8 cellular contexts compared by ENCODE assay signal in the genomic region with DNA sequence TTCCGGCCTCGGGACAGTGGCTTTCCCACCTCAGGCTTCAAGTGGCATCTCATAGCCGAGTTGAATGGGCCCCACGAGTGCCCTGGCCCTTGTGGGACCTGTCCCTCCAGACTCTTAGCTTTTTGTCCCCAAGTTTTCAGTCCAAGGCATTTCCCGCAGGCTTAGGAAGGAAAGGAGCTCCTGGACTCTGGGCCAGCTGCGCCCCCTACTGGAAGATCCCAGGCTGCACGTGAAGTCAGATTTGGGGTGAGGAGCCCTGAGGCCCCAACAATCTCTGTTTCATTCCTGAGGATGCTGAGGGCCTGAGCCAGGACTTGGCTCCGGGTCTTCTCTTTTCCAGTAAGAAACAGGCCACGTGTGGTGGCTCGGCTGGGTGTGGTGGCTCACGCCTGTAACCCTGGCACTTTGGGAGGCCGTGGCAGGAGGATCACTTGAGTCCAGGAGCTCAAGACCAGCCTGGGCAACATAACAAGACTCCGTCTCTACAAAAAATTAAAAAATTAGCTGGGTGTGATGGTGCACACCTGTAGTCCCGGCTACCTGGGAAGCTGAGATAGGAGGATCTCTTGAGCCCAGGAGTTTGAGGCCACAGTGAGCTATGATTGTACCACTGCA.
DNase-seq lines count a peak whose midpoint lies in the region; ATAC-seq and TF ChIP-seq lines count a peak whose summit lies in the region.

No MANE protein-coding gene starts in this region.

- H3K4me1 ChIP-seq in Panc1 (ENCODE audit: control insufficient read depth, insufficient read depth, low read length): no peaks in the 10 kb centered on the region
- H3K4me1 ChIP-seq in smooth muscle cell (ENCODE audit: low read depth): no peaks in the 10 kb centered on the region

- intact Hi-C loops in Panc1 (cut with micrococcal nuclease; ENCODE audit: unreplicated experiment): loop anchor here (1.0 to 2.0 kb wide), 2 partner anchors 104 to 113 kb away; no protein-coding TSS in a partner anchor

- peaks cover 11% of the 10 kb centered on the region for H3K4me1 Mint-ChIP-seq in HFFc6 (ENCODE audit: low read depth)

- DNase-seq in D341Med (ENCODE audit: low spot score): peak; percentile 72
- DNase-seq in HFFc6: peak; percentile 56
- DNase-seq in Panc1 (ENCODE audit: low read depth, low spot score): peak; percentile 43
- peak; percentile 83 for DNase-seq in astrocyte of the hippocampus (ENCODE audit: low read depth, low spot score)
- DNase-seq in hypothalamus (lab: John Stamatoyannopoulos, UW): peak in 45 of 51 donors; percentile 4 to 80 (median 45)
- peak; percentile 43 for DNase-seq in smooth muscle cell (lab: John Stamatoyannopoulos, UW; ENCODE audit: unreplicated experiment)

- WGBS in smooth muscle cell (ENCODE audit: low lambda C conversion rate): 68% methylated on average over 14 of the region's 14 CpGs

- H3K27me3 Mint-ChIP-seq in HFFc6 (ENCODE audit: insufficient read depth): no peaks in the 10 kb centered on the region; the same call in 1 of the 2 replicates

- no peaks in the 10 kb centered on the region for H3F3A ChIP-seq in smooth muscle cell (ENCODE audit: low read depth)

- no peak overlapping the region for H2AFZ ChIP-seq in smooth muscle cell (ENCODE audit: low read depth)

- no peak overlapping the region for H3K27ac ChIP-seq in Panc1 (ENCODE audit: low read length)
- H3K27ac ChIP-seq in smooth muscle cell (ENCODE audit: low read depth): no peak overlapping the region

- peaks cover 17% of the 10 kb centered on the region for H4K20me1 ChIP-seq in smooth muscle cell (ENCODE audit: low read depth)

- H3K36me3 ChIP-seq in Panc1 (ENCODE audit: control insufficient read depth, insufficient read depth, low read length) (no peaks in the 10 kb centered on the region), smooth muscle cell (ENCODE audit: low read depth) (no peaks in the 10 kb centered on the region)

- BruUV-seq in Panc1 (replicated peaks; lab: Mats Ljungman, UMichigan): no TSS peak

- H3K36me3 Mint-ChIP-seq in HFFc6 (ENCODE audit: low read depth): no peaks in the 10 kb centered on the region

- POLR2A ChIA-PET in Panc1 (lab: Charles Lee): no interaction called here

- ATAC-seq in Panc1 (peak; percentile 74), HG03159 (IDR thresholded peaks at IDR 0.05; ENCODE audit: unreplicated experiment) (no peak), HG03342 (IDR thresholded peaks at IDR 0.05; ENCODE audit: unreplicated experiment) (no peak)

- no peak overlapping the region for H3K27ac Mint-ChIP-seq in HFFc6

- no peak overlapping the region for H3K4me2 ChIP-seq in smooth muscle cell

- no peak overlapping the region for H3K4me3 Mint-ChIP-seq in HFFc6

- no peaks in the 10 kb centered on the region for H3K27me3 ChIP-seq in Panc1 (ENCODE audit: control insufficient read depth, insufficient read depth, low read length)
- no peaks in the 10 kb centered on the region for H3K27me3 ChIP-seq in smooth muscle cell (ENCODE audit: low read depth)

- TF ChIP-seq CTCF in HFFc6 (IDR thresholded peaks at IDR 0.05) (peak; percentile 99), Panc1 (IDR thresholded peaks at IDR 0.05) (peak; percentile 95), smooth muscle cell (IDR thresholded peaks at IDR 0.05; ENCODE audit: borderline replicate concordance, insufficient read depth, poor library complexity, severe bottlenecking) (peak; percentile 94)

- H3K9me3 ChIP-seq in Panc1 (ENCODE audit: control insufficient read depth, insufficient read depth, low read depth, low read length) (no peaks in the 10 kb centered on the region), smooth muscle cell (replicated peaks; ENCODE audit: low read depth) (no peaks in the 10 kb centered on the region)

- in situ Hi-C loops in Panc1 (cut with HindIII; ENCODE audit: low pct_unique_long_range_greater_than_20kb, low sequenced_read_pairs): no loop called here

- CTCF ChIA-PET in Panc1 (lab: Charles Lee): interaction anchor here (0.5 to 3.0 kb wide), 17 partner anchors 9 to 1536 kb away, joined by 3 to 26 read pairs (median 4); no protein-coding TSS in a partner anchor

- H3K4me3 ChIP-seq in Panc1 (ENCODE audit: low read depth in 2 of 2, low read length in 2 of 2): no peak overlapping the region
- H3K4me3 ChIP-seq in smooth muscle cell: no peak overlapping the region

- H3K9ac ChIP-seq in smooth muscle cell (ENCODE audit: low read depth): no peak overlapping the region

- H3K79me2 ChIP-seq in smooth muscle cell (ENCODE audit: low read depth): no peaks in the 10 kb centered on the region

- H3K9me3 Mint-ChIP-seq in HFFc6: no peaks in the 10 kb centered on the region
